14 cellular contexts compared by ENCODE assay signal in genomic region chr3:191105418-191105817, GRCh38.
DNase-seq lines count a peak whose midpoint lies in the region; ATAC-seq and TF ChIP-seq lines count a peak whose summit lies in the region.
"Had no signal": no experiment of that assay in that cellular context is flagged by ENCODE, and none has a peak within 500 bp of the region (broad histone marks: within the 10 kb centered on the region; RNA-seq: fewer than 3 reads in every experiment).

No MANE protein-coding gene starts in this region.

- peak; percentile 72 for ATAC-seq in GM18498 (IDR thresholded peaks at IDR 0.05; ENCODE audit: unreplicated experiment)
- ATAC-seq in GM21360 (IDR thresholded peaks at IDR 0.05; ENCODE audit: unreplicated experiment), result peak; percentile 79
- peak; percentile 70 for ATAC-seq in HG02885 (IDR thresholded peaks at IDR 0.05; ENCODE audit: poor library complexity, unreplicated experiment)
- ATAC-seq in HG03565 (IDR thresholded peaks at IDR 0.05; ENCODE audit: unreplicated experiment), result peak; percentile 90
- no peak for ATAC-seq in left colon
- ATAC-seq: foreskin keratinocyte had no signal

- H3K27me3 ChIP-seq in left ventricle myocardium inferior (ENCODE audit: low read depth), result no peaks in the 10 kb centered on the region
- H3K27me3 ChIP-seq: foreskin keratinocyte had no signal

- TF ChIP-seq CTCF in left ventricle myocardium inferior (IDR thresholded peaks at IDR 0.05; ENCODE audit: borderline replicate concordance) (no peak), foreskin fibroblast (IDR thresholded peaks at IDR 0.05; ENCODE audit: low read depth, low read length) (no peak)

- no peaks in the 10 kb centered on the region for H3K4me1 ChIP-seq in left ventricle myocardium inferior
- H3K4me1 ChIP-seq: Caco-2 had no signal

- intact Hi-C loops in left colon (cut with DNase I, micrococcal nuclease), result no loop called here
- intact Hi-C loops in left ventricle myocardium inferior (cut with micrococcal nuclease), result no loop called here

- H3K9me3 ChIP-seq in left ventricle myocardium inferior (replicated peaks), result no peaks in the 10 kb centered on the region
- H3K9me3 ChIP-seq: Caco-2 had no signal

- H3K27ac ChIP-seq in left ventricle myocardium inferior (replicated peaks), result no peak overlapping the region
- H3K27ac ChIP-seq: foreskin keratinocyte had no signal

- H3K4me3 ChIP-seq in left ventricle myocardium inferior, result no peak overlapping the region
- no peak overlapping the region for H3K4me3 ChIP-seq in foreskin fibroblast (ENCODE audit: low read depth in 1 of 2, low read length in 2 of 2)

- H3K36me3 ChIP-seq in left ventricle myocardium inferior, result no peaks in the 10 kb centered on the region

- DNase-seq in stimulated activated CD4-positive, alpha-beta T cell treated with anti-CD3 and anti-CD28 coated beads, Interleukin-12 subunit alpha, Interleukin-12 subunit beta, amount 100 ng/mL, for 4 hours, result no peak
- DNase-seq in left colon (no peak), left ventricle myocardium inferior (no peak), foreskin fibroblast (no peak)
- DNase-seq: ACHN; activated naive CD4-positive, alpha-beta T cell treated with anti-CD3 and anti-CD28 coated beads for 36 hours; Caco-2; foreskin keratinocyte; KBM-7; NCI-H1694 had no signal
